Comparison of ENCODE assay signal across 18 cellular contexts in genomic region chr2:5592906-5593305, GRCh38.
"Had no signal": no experiment of that assay in that cellular context is flagged by ENCODE, and none has a peak within 500 bp of the region (broad histone marks: within the 10 kb centered on the region; RNA-seq: fewer than 3 reads in every experiment).

No MANE protein-coding gene starts in this region.

- H3K9me3 ChIP-seq: heart right ventricle, left ventricle myocardium inferior, lower lobe of right lung, ovary, tibial artery, upper lobe of left lung, uterus had no signal

- DNase-seq: cerebellar nuclear complex; effector CD4-positive, alpha-beta T cell; endodermal cell; heart right ventricle; immature natural killer cell; left ventricle myocardium inferior; lower lobe of right lung; midbrain; naive B cell; ovary; right cardiac atrium; stimulated activated CD4-positive, alpha-beta T cell treated with anti-CD3 and anti-CD28 coated beads, Interleukin-4, amount 100 ng/mL, for 1 hour; stimulated activated CD8-positive, alpha-beta memory T cell treated with anti-CD3 and anti-CD28 coated beads, Interleukin-4, amount 100 ng/mL, for 48 hours; tibial artery; upper lobe of left lung; uterus had no signal

- H3K27ac ChIP-seq: coronary artery, heart right ventricle, left ventricle myocardium inferior, lower lobe of right lung, ovary, tibial artery, upper lobe of left lung, uterus had no signal

- ATAC-seq: heart right ventricle; lower lobe of right lung; right cardiac atrium; stimulated activated effector memory CD8-positive, alpha-beta T cell treated with anti-CD3 and anti-CD28 coated beads, Interleukin-12 subunit alpha, Interleukin-12 subunit beta, amount 100 ng/mL, for 72 hours had no signal

- H3K36me3 ChIP-seq: heart right ventricle, left ventricle myocardium inferior, lower lobe of right lung, ovary, tibial artery, upper lobe of left lung, uterus had no signal

- H3K4me3 ChIP-seq: coronary artery, heart right ventricle, left ventricle myocardium inferior, lower lobe of right lung, ovary, tibial artery, upper lobe of left lung, uterus had no signal

- H3K4me1 ChIP-seq: heart right ventricle, left ventricle myocardium inferior, lower lobe of right lung, tibial artery, upper lobe of left lung, uterus had no signal

- H3K27me3 ChIP-seq: ovary, tibial artery, upper lobe of left lung, uterus had no signal
